1 cellular context compared by ENCODE assay signal in genomic region chr7:135704074-135704473, GRCh38.
TF ChIP-seq lines count a peak whose summit lies in the region.

No MANE protein-coding gene starts in this region.

TF ChIP-seq in GM12878, 131 proteins besides CTCF, POLR2A, EP300 and RAD21:
- TF ChIP-seq GABPA (IDR thresholded peaks at IDR 0.05; ENCODE audit: low read depth) = no peak
- TF ChIP-seq SPI1 (IDR thresholded peaks at IDR 0.05; ENCODE audit: borderline replicate concordance, insufficient read depth, low read depth, low read length) = no peak
- TF ChIP-seq ATF2 (IDR thresholded peaks at IDR 0.05; ENCODE audit: low read length) = no peak
- no peak for TF ChIP-seq ZBED1 (IDR thresholded peaks at IDR 0.05; ENCODE audit: borderline replicate concordance)
- TF ChIP-seq ZSCAN29 (IDR thresholded peaks at IDR 0.05) = no peak
- TF ChIP-seq ZNF622 (IDR thresholded peaks at IDR 0.05) = no peak
- no peak for TF ChIP-seq CREB1 (IDR thresholded peaks at IDR 0.05; ENCODE audit: low read depth)
- no peak for TF ChIP-seq ZBTB40 (IDR thresholded peaks at IDR 0.05; ENCODE audit: borderline replicate concordance)
- no peak for TF ChIP-seq PKNOX1 (IDR thresholded peaks at IDR 0.05)
- TF ChIP-seq HDGF (IDR thresholded peaks at IDR 0.05) = no peak
